ENCODE assay signal across 20 cellular contexts in the genomic region with DNA sequence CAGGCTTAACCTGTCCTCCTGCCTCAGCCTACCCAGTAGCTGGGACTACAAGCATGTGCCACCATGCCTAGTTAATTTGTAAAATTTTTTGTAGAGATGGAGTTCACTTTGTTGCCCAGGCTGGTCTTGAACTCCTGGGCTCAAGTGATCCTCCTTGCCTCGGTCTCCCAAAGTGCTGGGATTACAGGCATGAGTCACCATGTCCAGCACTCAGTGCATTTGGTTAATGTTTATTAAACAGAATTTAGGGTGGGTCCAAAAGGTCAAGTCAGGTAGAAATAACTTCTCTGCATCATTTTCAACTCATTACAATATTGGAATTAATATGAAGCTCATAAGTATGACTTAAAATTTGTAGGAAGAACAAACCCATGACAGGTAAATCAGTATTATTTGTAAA. TPM values are rescaled to one million over a fixed set of nuclear protein-coding genes. Genes with fewer than 3 reads are reported as not detected.
DNase-seq lines count a peak whose midpoint lies in the region; ATAC-seq, FAIRE-seq and TF ChIP-seq lines count a peak whose summit lies in the region.
"Had no signal": no experiment of that assay in that cellular context is flagged by ENCODE, and none has a peak within 500 bp of the region (broad histone marks: within the 10 kb centered on the region; RNA-seq: fewer than 3 reads in every experiment).

No MANE protein-coding gene starts in this region.

- H3K4me2 ChIP-seq in HepG2 (ENCODE audit: low read depth, low read length), result no peak overlapping the region
- H3K4me2 ChIP-seq: BLaER1 treated with 17β-estradiol and CSF1 and Interleukin-3, amounts not matched to agents 10 nM and 100 nM had no signal

- no peaks in the 10 kb centered on the region for H3K79me2 ChIP-seq in HepG2 (ENCODE audit: insufficient read depth, low read length)

- TF ChIP-seq RAD21 in HepG2 (CRISPR knock-in tag; IDR thresholded peaks at IDR 0.05), result no peak

- intact Hi-C loops in HepG2 (cut with micrococcal nuclease; ENCODE audit: unreplicated experiment), result no loop called here
- intact Hi-C loops in colonic mucosa (cut with DNase I), result no loop called here

- H3K9ac ChIP-seq in HepG2 (ENCODE audit: insufficient read depth, low read depth, low read length), result no peak overlapping the region
- no peak overlapping the region for H3K9ac ChIP-seq in colonic mucosa (ENCODE audit: low read depth in 2 of 2, low read length in 2 of 2)
- H3K9ac ChIP-seq: BLaER1 treated with 17β-estradiol and CSF1 and Interleukin-3, amounts not matched to agents 10 nM and 100 nM had no signal

- H3K4me1 ChIP-seq in HepG2 (ENCODE audit: insufficient read depth, low read length) (peaks cover 7% of the 10 kb centered on the region), small intestine (ENCODE audit: control insufficient read depth in 2 of 2, insufficient read depth in 1 of 2, low read depth in 1 of 2, low read length in 1 of 2) (no peaks in the 10 kb centered on the region), suprapubic skin (no peaks in the 10 kb centered on the region), colonic mucosa (no peaks in the 10 kb centered on the region)
- H3K4me1 ChIP-seq: BLaER1 treated with 17β-estradiol and CSF1 and Interleukin-3, amounts not matched to agents 10 nM and 100 nM had no signal

- H3K4me3 ChIP-seq in WERI-Rb-1 (ENCODE audit: low read depth, low read length) (no peak overlapping the region), HepG2 (replicated peaks in 1 of 3; ENCODE audit: insufficient read depth in 1 of 3, low read depth in 2 of 3, low read length in 3 of 3) (no peak overlapping the region), small intestine (ENCODE audit: low read depth in 1 of 2, low read length in 2 of 2) (no peak overlapping the region), suprapubic skin (no peak overlapping the region), colonic mucosa (no peak overlapping the region)
- H3K4me3 ChIP-seq: BLaER1 treated with 17β-estradiol and CSF1 and Interleukin-3, amounts not matched to agents 10 nM and 100 nM had no signal

- no peak overlapping the region for H2AFZ ChIP-seq in HepG2 (ENCODE audit: low read length)

- no peak for TF ChIP-seq POLR2A in HepG2 (IDR thresholded peaks at IDR 0.05; ENCODE audit: insufficient read depth in 1 of 2, low read depth in 2 of 2, low read length in 2 of 2)
- no peak for TF ChIP-seq POLR2A in suprapubic skin (IDR thresholded peaks at IDR 0.05)

- no peak for TF ChIP-seq EP300 in HepG2 (IDR thresholded peaks at IDR 0.05; ENCODE audit: low read depth in 2 of 2, low read length in 2 of 2)
- TF ChIP-seq EP300 in HepG2 (CRISPR knock-in tag; IDR thresholded peaks at IDR 0.05; ENCODE audit: borderline replicate concordance), result no peak
- no peak for TF ChIP-seq EP300 in suprapubic skin (IDR thresholded peaks at IDR 0.05)

- in situ Hi-C loops in HepG2 (cut with HindIII; ENCODE audit: extremely low pct_ligation_motif_present, low pct_unique_long_range_greater_than_20kb), result no loop called here

- WGBS in HepG2 (ENCODE audit: low lambda C conversion rate), result 70% methylated on average over 1 of the region's 1 CpG
- WGBS in small intestine, 3 donors, result 19 to 61% (median 60%) methylated on average over 1 of the region's 1 CpG
- 100% methylated on average over 1 of the region's 1 CpG for WGBS in suprapubic skin

- no peaks in the 10 kb centered on the region for H3K27me3 ChIP-seq in WERI-Rb-1 (ENCODE audit: insufficient read depth, low read depth, severe bottlenecking)
- H3K27me3 ChIP-seq in HepG2 (ENCODE audit: control insufficient read depth in 1 of 2, insufficient read depth in 2 of 2, low read length in 2 of 2), result no peaks in the 10 kb centered on the region
- no peaks in the 10 kb centered on the region for H3K27me3 ChIP-seq in small intestine (ENCODE audit: control insufficient read depth in 2 of 2, insufficient read depth in 2 of 2, low read length in 2 of 2)
- H3K27me3 ChIP-seq in suprapubic skin, result no peaks in the 10 kb centered on the region
- no peaks in the 10 kb centered on the region for H3K27me3 ChIP-seq in colonic mucosa
- H3K27me3 ChIP-seq: BLaER1 treated with 17β-estradiol and CSF1 and Interleukin-3, amounts not matched to agents 10 nM and 100 nM had no signal

- H4K20me1 ChIP-seq in HepG2 (ENCODE audit: insufficient read depth, low read length), result no peaks in the 10 kb centered on the region

- H3K36me3 ChIP-seq in WERI-Rb-1 (peaks cover 77% of the 10 kb centered on the region), HepG2 (replicated peaks in 1 of 2; ENCODE audit: control insufficient read depth in 1 of 2, insufficient read depth in 2 of 2, low read length in 2 of 2) (peaks cover 4 to 42% of the 10 kb centered on the region in 2 experiments; a peak in 4 of 5 replicates), small intestine (ENCODE audit: control insufficient read depth in 2 of 2, insufficient read depth in 2 of 2, low read length in 2 of 2) (peaks cover 10 to 14% of the 10 kb centered on the region in 2 donors), suprapubic skin (peaks cover 95% of the 10 kb centered on the region), colonic mucosa (peaks cover 3% of the 10 kb centered on the region)

- no peaks in the 10 kb centered on the region for H3K9me3 ChIP-seq in WERI-Rb-1 (ENCODE audit: severe bottlenecking)
- H3K9me3 ChIP-seq in HepG2 (ENCODE audit: low read length), result no peaks in the 10 kb centered on the region
- no peaks in the 10 kb centered on the region for H3K9me3 ChIP-seq in small intestine (ENCODE audit: control insufficient read depth, low read depth)
- no peaks in the 10 kb centered on the region for H3K9me3 ChIP-seq in suprapubic skin
- H3K9me3 ChIP-seq in colonic mucosa, result no peaks in the 10 kb centered on the region
- H3K9me3 ChIP-seq: BLaER1 treated with 17β-estradiol and CSF1 and Interleukin-3, amounts not matched to agents 10 nM and 100 nM; Caco-2 had no signal

- TF ChIP-seq CTCF in WERI-Rb-1 (IDR thresholded peaks at IDR 0.05; ENCODE audit: low read depth, low read length) (no peak), HepG2 (CRISPR knock-in tag; IDR thresholded peaks at IDR 0.05) (no peak), suprapubic skin (IDR thresholded peaks at IDR 0.05) (no peak), colonic mucosa (IDR thresholded peaks at IDR 0.05) (no peak)

- H3K27ac ChIP-seq in WERI-Rb-1 (peak overlapping the region; percentile 93; the same call in 1 of the 2 replicates), HepG2 (ENCODE audit: extremely low read length, insufficient read depth, low read length) (no peak overlapping the region), small intestine (ENCODE audit: low read depth in 1 of 2, low read length in 1 of 2) (no peak overlapping the region), suprapubic skin (no peak overlapping the region), colonic mucosa (no peak overlapping the region)
- H3K27ac ChIP-seq: BLaER1 treated with 17β-estradiol and CSF1 and Interleukin-3, amounts not matched to agents 10 nM and 100 nM; C4-2B had no signal

- POLR2A ChIA-PET in HepG2 (lab: Yijun Ruan, JAX), result no interaction called here

- BruUV-seq in HepG2 (replicated peaks; lab: Mats Ljungman, UMichigan), result no TSS peak

- DNase-seq in WERI-Rb-1 (no peak), HepG2 (ENCODE audit: low spot score) (no peak), small intestine (peak; percentile 66), suprapubic skin (ENCODE audit: low spot score in 2 of 2) (no peak), colonic mucosa (no peak)
- DNase-seq: 8988T; AML-193; Caco-2; Calu3; CD4-positive, alpha-beta T cell; CD8-positive, alpha-beta T cell; DMS79 treated with DMSO at 0.1 percent for 48 hours; GF-D8 had no signal

- CTCF ChIA-PET in HepG2 (lab: Yijun Ruan, JAX; ENCODE audit: low intra/inter-chr PET ratio, low total read pairs), result no interaction called here

- FAIRE-seq in HepG2 (lab: Jason Lieb, UNC) (no peak), small intestine (lab: Jason Lieb, UNC) (no peak)
- FAIRE-seq: A204.1, D721Med, GM12891, GM19239 had no signal

- ATAC-seq in HepG2 (no peak), HG02885 (IDR thresholded peaks at IDR 0.05; ENCODE audit: poor library complexity, unreplicated experiment) (no peak)
- ATAC-seq: CD8-positive, alpha-beta T cell had no signal

TF ChIP-seq in HepG2, 621 proteins besides CTCF, POLR2A, EP300 and RAD21:
- peak; percentile 72 for TF ChIP-seq FOSL2 (CRISPR knock-in tag; IDR thresholded peaks at IDR 0.05)
- TF ChIP-seq ZNF431 (CRISPR knock-in tag; IDR thresholded peaks at IDR 0.05; ENCODE audit: borderline replicate concordance, low read depth), result no peak
TF ChIP-seq in HepG2: peak in this region for 1.

RNA-seq across cellular contexts. Expression of a gene that starts 55.7 kb away (rescaled TPM):
- total RNA-seq in HepG2 (2016; rRNA removed; fragmentation: Illumina TruSeq; extraction: Trizol), result 25.6 and 29.5 TPM in 2 replicates
- total RNA-seq in HepG2 (2016; cell fraction: cytosol; rRNA removed; fragmentation: Illumina TruSeq; extraction: Trizol; ENCODE audit: low read depth), result 16.0 and 18.5 TPM in 2 replicates
- total RNA-seq in HepG2 (2016; cell fraction: insoluble cytoplasmic fraction; rRNA removed; fragmentation: Illumina TruSeq; extraction: Trizol), result 28.1 and 32.3 TPM in 2 replicates
- 28.9 and 30.2 TPM in 2 replicates for total RNA-seq in HepG2 (2016; cell fraction: membrane; rRNA removed; fragmentation: Illumina TruSeq; extraction: Trizol)
- 26.9 and 28.2 TPM in 2 replicates for total RNA-seq in HepG2 (2016; cell fraction: nucleus; rRNA removed; fragmentation: Illumina TruSeq; extraction: Trizol)
- polyA plus RNA-seq in HepG2 (2011; rRNA removed), result 32.5 and 41.5 TPM in 2 replicates
- 18.7 and 30.4 TPM in 2 replicates for polyA plus RNA-seq in HepG2 (2011; cell fraction: cytosol; rRNA removed)
- 9.7 and 15.2 TPM in 2 replicates for polyA plus RNA-seq in HepG2 (2011; cell fraction: nucleus; rRNA removed)
- 16.7 and 20.5 TPM in 2 replicates for polyA plus RNA-seq in HepG2 (2012)
- polyA plus RNA-seq in HepG2 (2016; cell fraction: cytosol; fragmentation: Illumina TruSeq; extraction: Trizol; ENCODE audit: low read depth), result 7.1 and 8.2 TPM in 2 replicates
- 29.2 and 30.8 TPM in 2 replicates for polyA plus RNA-seq in HepG2 (2016; cell fraction: insoluble cytoplasmic fraction; fragmentation: Illumina TruSeq; extraction: Trizol; ENCODE audit: low read depth)
- polyA plus RNA-seq in HepG2 (2016; cell fraction: membrane; fragmentation: Illumina TruSeq; extraction: Trizol; ENCODE audit: low read depth), result 20.4 and 22.8 TPM in 2 replicates
- polyA plus RNA-seq in HepG2 (2016; cell fraction: nucleus; fragmentation: Illumina TruSeq; extraction: Trizol; ENCODE audit: insufficient read depth, low read depth), result 28.3 and 30.5 TPM in 2 replicates
- 19.0 and 20.1 TPM in 2 replicates for polyA minus RNA-seq in HepG2 (2011; rRNA and poly(A)+ RNA removed; ENCODE audit: low replicate concordance)
- 17.0 and 19.7 TPM in 2 replicates for polyA minus RNA-seq in HepG2 (2011; cell fraction: cytosol; rRNA and poly(A)+ RNA removed)
- 48.0 and 48.5 TPM in 2 replicates for polyA minus RNA-seq in HepG2 (2011; cell fraction: nucleus; rRNA and poly(A)+ RNA removed)
- 10 to 100 TPM; 23.2 to 61.5 (median 34.3) TPM for polyA plus RNA-seq in small intestine
- 100 to 1,000 TPM in 1 of 4 donors, 10 to 100 TPM in 3; 50.0 to 102 (median 61.4) TPM for total RNA-seq in suprapubic skin
- 10 to 100 TPM; 18.1 to 27.4 TPM for total RNA-seq in colonic mucosa
